8 cellular contexts compared by ENCODE assay signal in the genomic region with DNA sequence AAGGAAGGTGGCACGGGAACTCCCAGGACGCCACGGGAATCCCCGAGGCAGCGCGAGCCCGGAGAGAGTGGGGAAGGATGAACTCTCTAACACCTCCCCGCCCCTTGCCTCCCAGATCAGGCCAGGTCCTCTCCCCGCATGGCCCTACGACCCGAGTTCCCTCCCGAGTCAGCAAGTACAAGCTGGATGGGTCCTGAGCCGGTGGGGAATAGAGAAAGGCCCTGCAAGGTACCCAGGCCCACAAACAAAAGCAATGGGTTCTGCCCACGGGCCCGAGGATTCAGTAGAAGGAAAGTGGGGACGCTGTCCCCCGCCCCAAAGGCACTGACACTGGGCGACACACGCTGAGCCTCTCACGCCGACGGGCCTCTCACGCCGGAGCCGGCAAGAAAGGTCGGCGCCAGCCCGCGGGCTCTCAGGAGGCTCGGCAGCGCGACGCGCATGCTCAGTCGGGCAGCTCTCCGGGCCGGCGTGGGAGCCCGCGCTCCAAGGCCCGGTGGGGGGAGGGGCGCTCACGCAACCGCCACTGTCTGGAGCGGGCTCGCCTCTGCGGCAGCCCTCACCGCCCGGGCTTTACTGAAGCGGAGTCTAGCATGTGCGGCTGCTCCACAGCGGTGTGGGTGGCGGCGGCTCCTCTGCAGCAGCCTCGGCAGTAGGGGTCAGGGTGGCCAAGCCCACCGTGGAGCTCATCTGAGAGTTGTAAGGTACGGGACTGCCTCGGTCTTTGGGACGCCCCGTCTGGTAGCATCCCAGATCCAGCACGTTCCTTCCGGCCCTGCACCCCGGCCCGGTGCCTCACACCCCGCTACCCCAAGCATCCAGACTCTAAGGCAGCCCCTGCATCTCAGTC. TPM values are rescaled to one million over a fixed set of nuclear protein-coding genes. Genes with fewer than 3 reads are reported as not detected.
DNase-seq lines count a peak whose midpoint lies in the region; ATAC-seq and TF ChIP-seq lines count a peak whose summit lies in the region.
"Not testable (repeated sequence)": the region's sequence is repeated elsewhere in the genome, so short reads cannot be mapped to it uniquely, and the experiment has no call there.

No MANE protein-coding gene starts in this region.

- intact Hi-C loops in gastrocnemius medialis (cut with DNase I; ENCODE audit: low total_unique reads); tibial artery (cut with DNase I; ENCODE audit: low total_unique reads): not testable (repeated sequence)

- peak; percentile 66 for ATAC-seq in GM18861 (IDR thresholded peaks at IDR 0.05; ENCODE audit: unreplicated experiment)
- ATAC-seq in HG03045 (IDR thresholded peaks at IDR 0.05; ENCODE audit: unreplicated experiment): peak; percentile 83
- ATAC-seq in gastrocnemius medialis: peak; percentile 80 to 84

- in situ Hi-C loops in gastrocnemius medialis (cut with MboI; ENCODE audit: low sequenced_read_pairs in 4 of 4): not testable (repeated sequence)

- not testable (repeated sequence) for H3K9me3 ChIP-seq in gastrocnemius medialis, tibial artery

- DNase-seq in NCI-H748 (lab: John Stamatoyannopoulos, UW; ENCODE audit: unreplicated experiment): peak; percentile 54
- DNase-seq in activated CD8-positive, alpha-beta memory T cell treated with anti-CD3 and anti-CD28 coated beads, Interleukin-2, amount 50 U/mL, for 4 hours: peak; percentile 52
- DNase-seq in choroid plexus epithelial cell (ENCODE audit: low read depth): peak; percentile 30
- not testable (repeated sequence) for DNase-seq in kidney epithelial cell (ENCODE audit: low read depth); gastrocnemius medialis; tibial artery

- TF ChIP-seq POLR2A in gastrocnemius medialis (IDR thresholded peaks at IDR 0.05): not testable (repeated sequence)

- peak overlapping the region; percentile 43 to 67 (median 55) for H3K27ac ChIP-seq in gastrocnemius medialis
- H3K27ac ChIP-seq in tibial artery: peak overlapping the region; percentile 41 to 46

- not testable (repeated sequence) for H3K36me3 ChIP-seq in kidney epithelial cell (ENCODE audit: control insufficient read depth, insufficient read depth, low read length); gastrocnemius medialis; tibial artery

- H3K27me3 ChIP-seq in kidney epithelial cell (ENCODE audit: control insufficient read depth, insufficient read depth, low read length); gastrocnemius medialis; tibial artery: not testable (repeated sequence)

- not testable (repeated sequence) for H3K4me1 ChIP-seq in gastrocnemius medialis
- H3K4me1 ChIP-seq in tibial artery: peaks cover 0 to 11% (median 0%) of the 10 kb centered on the region in 4 donors

- H3K4me3 ChIP-seq in choroid plexus epithelial cell (ENCODE audit: low read depth, low read length) (peak overlapping the region; percentile 57), kidney epithelial cell (ENCODE audit: low read depth, low read length) (peak overlapping the region; percentile 15), gastrocnemius medialis (peak overlapping the region; percentile 49 to 56 (median 52)), tibial artery (peak overlapping the region; percentile 35 to 53)

- TF ChIP-seq CTCF in choroid plexus epithelial cell (conservative IDR thresholded peaks at IDR 0.05; ENCODE audit: low read depth, low read length); kidney epithelial cell (IDR thresholded peaks at IDR 0.05; ENCODE audit: insufficient read depth, low read length, poor library complexity, severe bottlenecking); gastrocnemius medialis (IDR thresholded peaks at IDR 0.05 in 4 of 5, conservative IDR thresholded peaks at IDR 0.05 in 1 of 5); tibial artery (IDR thresholded peaks at IDR 0.05): not testable (repeated sequence)

RNA-seq across cellular contexts. Expression of gene DHRS4, which starts 16.1 kb away (rescaled TPM):
- 25.0 and 36.4 TPM in 2 replicates for total RNA-seq in kidney epithelial cell
- total RNA-seq in gastrocnemius medialis: 10 to 100 TPM; 26.0 to 56.2 (median 44.1) TPM

RNA-seq across cellular contexts. Expression of gene DHRS4L2, which starts 19.1 kb away (rescaled TPM):
- 6.4 and 16.7 TPM in 2 replicates for total RNA-seq in kidney epithelial cell
- total RNA-seq in gastrocnemius medialis: 10 to 100 TPM; 12.1 to 40.2 (median 25.0) TPM
